Comparison of ENCODE assay signal across 9 cellular contexts in genomic region chr2:241356871-241357260, GRCh38. TPM values are rescaled to one million over a fixed set of nuclear protein-coding genes. Genes with fewer than 3 reads are reported as not detected.
DNase-seq lines count a peak whose midpoint lies in the region; ATAC-seq, FAIRE-seq and TF ChIP-seq lines count a peak whose summit lies in the region.
"Had no signal": no experiment of that assay in that cellular context is flagged by ENCODE, and none has a peak within 500 bp of the region (broad histone marks: within the 10 kb centered on the region; RNA-seq: fewer than 3 reads in every experiment).

No MANE protein-coding gene starts in this region.

- DNase-seq in NCI-H82 (lab: John Stamatoyannopoulos, UW) (peak; percentile 42), NCI-H82 treated with DMSO at 0.1 percent for 48 hours (lab: John Stamatoyannopoulos, UW; ENCODE audit: unreplicated experiment) (no peak), iPS DF 6.9 (ENCODE audit: low read depth, low spot score) (no peak), stomach (no peak), LoVo (ENCODE audit: low spot score) (no peak), urothelium cell line (ENCODE audit: low spot score) (no peak)
- DNase-seq: stimulated activated naive CD4-positive, alpha-beta T cell had no signal

- WGBS in iPS DF 6.9 (ENCODE audit: insufficient coverage, insufficient read length), result no CpG with 5 or more reads among the region's 5 CpGs
- 7 to 20% (median 11%) methylated on average over 5 of the region's 5 CpGs for WGBS in stomach, 5 donors

- H3K9me3 ChIP-seq in iPS DF 6.9 (ENCODE audit: control insufficient read depth, insufficient read depth, low read length), result no peaks in the 10 kb centered on the region
- no peaks in the 10 kb centered on the region for H3K9me3 ChIP-seq in stomach

- no peak for ATAC-seq in GM18909 (IDR thresholded peaks at IDR 0.05; ENCODE audit: poor library complexity, unreplicated experiment)

- no peaks in the 10 kb centered on the region for H3K27me3 ChIP-seq in iPS DF 6.9 (ENCODE audit: control insufficient read depth, insufficient read depth, low read length)
- H3K27me3 ChIP-seq in stomach, result no peaks in the 10 kb centered on the region

- H3K27ac ChIP-seq in iPS DF 6.9 (ENCODE audit: low read length), result no peak overlapping the region
- H3K27ac ChIP-seq in stomach, result peak overlapping the region; percentile 90 to 97 (median 96)

- TF ChIP-seq POLR2A in stomach (IDR thresholded peaks at IDR 0.05), result no peak

- TF ChIP-seq EP300 in stomach (IDR thresholded peaks at IDR 0.05), result no peak

- FAIRE-seq in urothelium cell line (lab: Jason Lieb, UNC), result no peak

- H3K4me3 ChIP-seq in WI38 (ENCODE audit: low read depth, low read length), result peak overlapping the region; percentile 86
- H3K4me3 ChIP-seq in iPS DF 6.9 (ENCODE audit: low read length), result peak overlapping the region; percentile 93
- peak overlapping the region; percentile 70 to 87 (median 84) for H3K4me3 ChIP-seq in stomach

- TF ChIP-seq CTCF in WI38 (IDR thresholded peaks at IDR 0.05; ENCODE audit: low read depth, low read length) (no peak), stomach (IDR thresholded peaks at IDR 0.05) (no peak)

- H3K4me1 ChIP-seq in iPS DF 6.9 (ENCODE audit: control insufficient read depth, insufficient read depth, low read length) (peaks cover 3% of the 10 kb centered on the region), stomach (peaks cover 28 to 70% (median 48%) of the 10 kb centered on the region in 4 donors)

- intact Hi-C loops in stomach (cut with DNase I; ENCODE audit: low total_unique reads), result no loop called here

- H3K36me3 ChIP-seq in iPS DF 6.9 (ENCODE audit: control insufficient read depth, insufficient read depth, low read length) (peaks cover 5% of the 10 kb centered on the region; the same call in 1 of the 2 replicates), stomach (peaks cover 18 to 29% (median 24%) of the 10 kb centered on the region in 4 donors)

RNA-seq across cellular contexts. Expression of gene FARP2, which starts 0.8 kb away (rescaled TPM):
- 100 to 1,000 TPM in 3 of 5 donors, 10 to 100 TPM in 2; 54.2 to 260 (median 108) TPM for total RNA-seq in stomach
- polyA plus RNA-seq in stomach, result 10 to 100 TPM; 15.8 to 35.6 (median 20.0) TPM

RNA-seq across cellular contexts. Expression of gene SEPTIN2, which starts 41.1 kb away (rescaled TPM):
- total RNA-seq in stomach, result 100 to 1,000 TPM in 4 of 5 donors, 10 to 100 TPM in 1; 88.7 to 603 (median 272) TPM
- polyA plus RNA-seq in stomach, result 100 to 1,000 TPM; 104 to 169 (median 164) TPM

RNA-seq across cellular contexts. Expression of gene HDLBP, which starts 41.4 kb away (rescaled TPM):
- total RNA-seq in stomach, result 100 to 1,000 TPM; 350 to 752 (median 530) TPM
- polyA plus RNA-seq in stomach, result 100 to 1,000 TPM; 171 to 207 (median 173) TPM
